ENCODE assay signal across 9 cellular contexts in the genomic region with DNA sequence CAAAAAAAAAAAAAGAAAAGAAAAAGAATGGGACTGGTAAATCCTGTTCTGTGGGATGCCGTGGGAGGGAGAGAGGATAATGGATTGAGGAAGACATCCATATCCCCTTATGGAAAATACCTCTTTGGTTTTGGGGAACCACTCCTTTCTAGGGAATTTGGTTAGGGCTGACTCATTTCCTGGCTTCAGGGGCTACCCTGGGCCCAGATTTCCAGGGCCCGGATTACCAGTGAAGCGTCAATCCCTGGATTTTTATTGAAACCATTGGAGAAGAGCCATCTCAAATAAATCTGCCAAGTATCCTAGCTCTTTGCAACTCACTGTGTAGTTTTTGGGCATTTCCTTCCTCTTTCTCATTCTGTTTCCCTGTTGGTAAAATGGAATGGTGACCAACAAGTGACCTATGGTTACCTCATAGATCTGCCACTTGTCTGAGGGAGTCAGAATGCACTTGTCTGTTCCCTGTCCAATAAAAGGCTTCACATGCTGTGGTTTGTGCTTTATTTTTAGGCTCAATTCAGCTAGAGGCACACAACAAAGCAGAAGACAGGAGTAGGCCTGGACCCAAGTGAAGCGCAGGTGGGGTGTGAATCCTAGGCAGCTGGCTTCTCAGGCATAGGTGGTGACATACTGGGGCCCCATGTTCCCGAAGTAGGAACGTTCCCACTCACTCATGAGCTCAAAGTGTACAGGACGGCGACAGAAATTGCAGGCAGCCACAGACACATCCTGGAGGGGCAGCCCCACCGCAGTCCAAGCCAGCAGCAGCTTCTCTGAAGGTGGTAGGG. TPM values are rescaled to one million over a fixed set of nuclear protein-coding genes. Genes with fewer than 3 reads are reported as not detected.
DNase-seq lines count a peak whose midpoint lies in the region; ATAC-seq and TF ChIP-seq lines count a peak whose summit lies in the region.
"Had no signal": no experiment of that assay in that cellular context is flagged by ENCODE, and none has a peak within 500 bp of the region (broad histone marks: within the 10 kb centered on the region; RNA-seq: fewer than 3 reads in every experiment).

No MANE protein-coding gene starts in this region.

- H3K9ac ChIP-seq in mammary epithelial cell (ENCODE audit: insufficient read depth, low read length), result no peak overlapping the region

- no peaks in the 10 kb centered on the region for H3K27me3 ChIP-seq in mammary epithelial cell (ENCODE audit: insufficient read depth, low read length)
- H3K27me3 ChIP-seq in naive thymus-derived CD4-positive, alpha-beta T cell (ENCODE audit: control insufficient read depth in 2 of 2, insufficient read depth in 2 of 2, low read length in 2 of 2), result no peaks in the 10 kb centered on the region
- H3K27me3 ChIP-seq: sigmoid colon had no signal

- BruUV-seq in mammary epithelial cell (replicated peaks; lab: Mats Ljungman, UMichigan), result no TSS peak

- peaks cover 0 to 15% (median 9%) of the 10 kb centered on the region in 7 donors for H3K4me1 Mint-ChIP-seq in naive thymus-derived CD4-positive, alpha-beta T cell

- no peak overlapping the region for H3K4me2 ChIP-seq in mammary epithelial cell (ENCODE audit: insufficient read depth, low read depth, low read length)

- POLR2A ChIA-PET in naive thymus-derived CD4-positive, alpha-beta T cell (lab: Charles Lee), result interaction anchor here (1.5 to 1.6 kb wide), 2 partner anchors 9 to 13 kb away, joined by 3 to 8 read pairs; a partner anchor contains a TSS

- peak overlapping the region in 2 of 10 donors; percentile 17 to 25 for H3K4me3 Mint-ChIP-seq in naive thymus-derived CD4-positive, alpha-beta T cell

- dilution Hi-C loops in mammary epithelial cell (cut with HindIII; ENCODE audit: low sequenced_read_pairs), result no loop called here

- H3K36me3 Mint-ChIP-seq in naive thymus-derived CD4-positive, alpha-beta T cell, result peaks cover 0 to 22% (median 13%) of the 10 kb centered on the region in 5 donors

- H3K27me3 Mint-ChIP-seq in naive thymus-derived CD4-positive, alpha-beta T cell, result no peaks in the 10 kb centered on the region

- intact Hi-C loops in mammary epithelial cell (cut with micrococcal nuclease), result no loop called here
- intact Hi-C loops in naive thymus-derived CD4-positive, alpha-beta T cell (cut with micrococcal nuclease), result no loop called here

- peak overlapping the region in 6 of 9 donors; percentile 13 to 51 (median 26) for H3K27ac Mint-ChIP-seq in naive thymus-derived CD4-positive, alpha-beta T cell

- CTCF ChIA-PET in mammary epithelial cell (lab: Charles Lee; ENCODE audit: low non-redundant PET), result no interaction called here
- CTCF ChIA-PET in naive thymus-derived CD4-positive, alpha-beta T cell (lab: Charles Lee), result no interaction called here

- DNase-seq in ELF-1 (ENCODE audit: low read depth, low spot score), result peak; percentile 26
- peak; percentile 31 for DNase-seq in LoVo (ENCODE audit: low spot score)
- DNase-seq in mammary epithelial cell, result peak; percentile 64
- peak in 3 of 9 donors; percentile 5 to 11 (median 7) for DNase-seq in naive thymus-derived CD4-positive, alpha-beta T cell
- DNase-seq in HT-29 (ENCODE audit: low spot score), result no peak
- DNase-seq: sigmoid colon had no signal

- H3K27ac ChIP-seq in mammary epithelial cell (ENCODE audit: insufficient read depth, low read depth, low read length), result peak overlapping the region; percentile 61
- H3K27ac ChIP-seq in naive thymus-derived CD4-positive, alpha-beta T cell (ENCODE audit: low read depth, low read length), result peak overlapping the region; percentile 13

- H4K20me1 ChIP-seq in mammary epithelial cell (ENCODE audit: insufficient read depth, low read length), result no peaks in the 10 kb centered on the region

- in situ Hi-C loops in mammary epithelial cell (cut with MboI; ENCODE audit: low sequenced_read_pairs in 2 of 2), result no loop called here

- 29% methylated on average over 9 of the region's 9 CpGs for WGBS in mammary epithelial cell (ENCODE audit: low coverage, missing lambda C conversion rate)

- no peaks in the 10 kb centered on the region for H3K36me3 ChIP-seq in mammary epithelial cell (ENCODE audit: insufficient read depth, low read length)
- peaks cover 0 to 33% (median 0%) of the 10 kb centered on the region in 3 experiments for H3K36me3 ChIP-seq in naive thymus-derived CD4-positive, alpha-beta T cell (ENCODE audit: control insufficient read depth in 2 of 3, insufficient read depth in 3 of 3, low read length in 3 of 3)

- H2AFZ ChIP-seq in mammary epithelial cell (ENCODE audit: low read depth, low read length), result no peak overlapping the region

- no peaks in the 10 kb centered on the region for H3K79me2 ChIP-seq in mammary epithelial cell (ENCODE audit: insufficient read depth, low read length)

- no peaks in the 10 kb centered on the region for H3K9me3 ChIP-seq in mammary epithelial cell (replicated peaks; ENCODE audit: insufficient read depth, low read length)
- no peaks in the 10 kb centered on the region for H3K9me3 ChIP-seq in naive thymus-derived CD4-positive, alpha-beta T cell (ENCODE audit: control insufficient read depth in 2 of 3, low read length in 3 of 3)
- H3K9me3 ChIP-seq: sigmoid colon had no signal

- H3K9me3 Mint-ChIP-seq in naive thymus-derived CD4-positive, alpha-beta T cell, result peaks cover 0 to 2% (median 0%) of the 10 kb centered on the region in 11 donors

- ATAC-seq in naive thymus-derived CD4-positive, alpha-beta T cell, result peak; percentile 24
- ATAC-seq in HG03025 (IDR thresholded peaks at IDR 0.05; ENCODE audit: low FRiP score, unreplicated experiment) (no peak), GM19397 (IDR thresholded peaks at IDR 0.05; ENCODE audit: unreplicated experiment) (no peak), GM18858 (IDR thresholded peaks at IDR 0.05; ENCODE audit: unreplicated experiment) (no peak)

- peaks cover 32% of the 10 kb centered on the region for H3K4me1 ChIP-seq in mammary epithelial cell (ENCODE audit: insufficient read depth, low read length)
- H3K4me1 ChIP-seq in naive thymus-derived CD4-positive, alpha-beta T cell (ENCODE audit: control insufficient read depth in 2 of 2, insufficient read depth in 2 of 2, low read length in 2 of 2), result peaks cover 0 to 8% of the 10 kb centered on the region in 2 donors
- H3K4me1 ChIP-seq: sigmoid colon had no signal

- TF ChIP-seq CTCF in mammary epithelial cell (conservative IDR thresholded peaks at IDR 0.05 in 1 of 2, IDR thresholded peaks at IDR 0.05 in 1 of 2; ENCODE audit: extremely low read depth in 1 of 2, insufficient read depth in 1 of 2, low read depth in 1 of 2, low read length in 2 of 2), result no peak

- H3K4me3 ChIP-seq in mammary epithelial cell (replicated peaks in 1 of 3; ENCODE audit: insufficient read depth in 1 of 3, low read depth in 2 of 3, low read length in 3 of 3), result no peak overlapping the region
- H3K4me3 ChIP-seq in naive thymus-derived CD4-positive, alpha-beta T cell (ENCODE audit: low read length), result no peak overlapping the region
- H3K4me3 ChIP-seq: sigmoid colon had no signal

RNA-seq across cellular contexts. Expression of a gene that starts 8.6 kb away (rescaled TPM):
- 10 to 100 TPM in 1 of 2 donors, 1 to 10 TPM in 1; 7.3 to 22.3 TPM for total RNA-seq in mammary epithelial cell
- polyA plus RNA-seq in mammary epithelial cell, result 33.0 TPM
- 25.2 TPM for polyA minus RNA-seq in mammary epithelial cell
- 10 to 100 TPM in 4 of 5 experiments, 1 to 10 TPM in 1; 6.5 to 24.6 (median 12.2) TPM for total RNA-seq in naive thymus-derived CD4-positive, alpha-beta T cell
- 10 to 100 TPM; 20.3 to 26.4 TPM for polyA plus RNA-seq in naive thymus-derived CD4-positive, alpha-beta T cell
- total RNA-seq in HT-29 (2014; rRNA removed; shearing (Covaris generic)), result 18.3 and 20.1 TPM in 2 replicates

RNA-seq across cellular contexts. Expression of a gene that starts 14.8 kb away (rescaled TPM):
- under 1 TPM; 0.17 to 0.40 TPM for total RNA-seq in mammary epithelial cell
- polyA plus RNA-seq in mammary epithelial cell, result 0.18 TPM
- polyA minus RNA-seq in mammary epithelial cell, result not detected
- total RNA-seq in naive thymus-derived CD4-positive, alpha-beta T cell, result under 1 TPM; 0.27 to 1.00 (median 0.65) TPM
- under 1 TPM in 1 of 2 donors, not detected in 1; 0.26 TPM for polyA plus RNA-seq in naive thymus-derived CD4-positive, alpha-beta T cell
- total RNA-seq in HT-29 (2014; rRNA removed; shearing (Covaris generic)), result not detected in 2 replicates

RNA-seq across cellular contexts. Expression of a gene that starts 22.0 kb away (rescaled TPM):
- not detected for total RNA-seq in mammary epithelial cell
- not detected for polyA plus RNA-seq in mammary epithelial cell
- not detected for polyA minus RNA-seq in mammary epithelial cell
- under 1 TPM in 1 of 5 experiments, not detected in 4; 0.24 TPM for total RNA-seq in naive thymus-derived CD4-positive, alpha-beta T cell
- not detected for polyA plus RNA-seq in naive thymus-derived CD4-positive, alpha-beta T cell
- total RNA-seq in HT-29 (2014; rRNA removed; shearing (Covaris generic)), result not detected in 2 replicates
- total RNA-seq: sigmoid colon had no signal
- polyA plus RNA-seq: sigmoid colon had no signal
